28 cellular contexts compared by ENCODE assay signal in the genomic region with DNA sequence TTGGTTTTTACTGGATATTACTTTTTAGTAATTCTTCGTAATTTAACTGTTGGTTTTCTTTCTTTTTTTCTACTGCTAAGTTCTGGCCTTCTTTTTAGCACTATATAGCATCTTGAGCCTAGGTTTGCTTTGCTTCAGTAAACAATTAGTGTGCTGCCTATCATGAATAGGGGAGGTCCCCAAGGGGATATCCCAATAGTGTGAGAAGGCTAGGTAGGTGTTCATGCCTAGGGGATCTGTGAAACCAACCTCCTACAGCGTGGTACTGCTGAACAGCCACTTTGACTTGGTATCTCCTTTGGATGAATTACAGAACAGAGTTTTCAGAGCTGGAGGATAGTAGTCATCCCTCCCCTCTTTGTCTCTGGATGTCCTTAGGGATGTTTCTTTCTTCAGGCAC.
"Had no signal": no experiment of that assay in that cellular context is flagged by ENCODE, and none has a peak within 500 bp of the region (broad histone marks: within the 10 kb centered on the region; RNA-seq: fewer than 3 reads in every experiment).

No MANE protein-coding gene starts in this region.

- H3K27ac ChIP-seq: epithelial cell of prostate, esophagus squamous epithelium, gastrocnemius medialis, heart right ventricle, left lung, lower lobe of right lung had no signal

- H3K27me3 Mint-ChIP-seq: dendritic cell treated with granulocyte-macrophage colony-stimulating factor and Interleukin-4, amounts not matched to agents 40 ng/mL and 50 ng/mL, for 4 days; effector memory CD8-positive, alpha-beta T cell had no signal

- H3K36me3 ChIP-seq: esophagus squamous epithelium, gastrocnemius medialis, heart right ventricle, left lung, lower lobe of right lung had no signal

- H3K4me1 Mint-ChIP-seq: mesothelial cell of epicardium, naive B cell, natural killer cell had no signal

- H3K9me3 ChIP-seq: esophagus squamous epithelium, gastrocnemius medialis, left lung, lower lobe of right lung, mucosa of descending colon had no signal

- FAIRE-seq: endometrium, islet of Langerhans, keratinocyte had no signal

- H3K36me3 Mint-ChIP-seq: mesothelial cell of epicardium, naive B cell had no signal

- H3K4me3 ChIP-seq: esophagus squamous epithelium, gastrocnemius medialis, heart right ventricle, left lung, lower lobe of right lung, mucosa of descending colon had no signal

- DNase-seq: cortex of kidney; effector CD8-positive, alpha-beta T cell; effector memory CD8-positive, alpha-beta T cell; endodermal cell; erythroblast; esophagus squamous epithelium; foreskin fibroblast; foreskin melanocyte; gastrocnemius medialis; glutamatergic neuron; head of caudate nucleus; heart right ventricle; hippocampal formation; left cardiac atrium; left lung; left ventricle myocardium superior; lower lobe of right lung; mesenchymal stem cell; mucosa of descending colon; naive B cell; natural killer cell had no signal

- H3K27me3 ChIP-seq: esophagus squamous epithelium, gastrocnemius medialis, heart right ventricle, left lung had no signal

- H3K27ac Mint-ChIP-seq: dendritic cell treated with granulocyte-macrophage colony-stimulating factor and Interleukin-4, amounts not matched to agents 40 ng/mL and 50 ng/mL, for 4 days; effector memory CD8-positive, alpha-beta T cell; endodermal cell; mesothelial cell of epicardium; naive B cell; natural killer cell had no signal

- H3K4me3 Mint-ChIP-seq: dendritic cell treated with granulocyte-macrophage colony-stimulating factor and Interleukin-4, amounts not matched to agents 40 ng/mL and 50 ng/mL, for 4 days; effector memory CD8-positive, alpha-beta T cell; endodermal cell; mesothelial cell of epicardium; naive B cell; natural killer cell had no signal

- H3K4me1 ChIP-seq: esophagus squamous epithelium, gastrocnemius medialis, heart right ventricle, left lung, lower lobe of right lung had no signal

- ATAC-seq: effector memory CD8-positive, alpha-beta T cell; esophagus mucosa; gastrocnemius medialis; heart right ventricle; left cardiac atrium; left lung; left ventricle myocardium superior; lower lobe of right lung; mucosa of descending colon; natural killer cell had no signal
